In the genomic region with DNA sequence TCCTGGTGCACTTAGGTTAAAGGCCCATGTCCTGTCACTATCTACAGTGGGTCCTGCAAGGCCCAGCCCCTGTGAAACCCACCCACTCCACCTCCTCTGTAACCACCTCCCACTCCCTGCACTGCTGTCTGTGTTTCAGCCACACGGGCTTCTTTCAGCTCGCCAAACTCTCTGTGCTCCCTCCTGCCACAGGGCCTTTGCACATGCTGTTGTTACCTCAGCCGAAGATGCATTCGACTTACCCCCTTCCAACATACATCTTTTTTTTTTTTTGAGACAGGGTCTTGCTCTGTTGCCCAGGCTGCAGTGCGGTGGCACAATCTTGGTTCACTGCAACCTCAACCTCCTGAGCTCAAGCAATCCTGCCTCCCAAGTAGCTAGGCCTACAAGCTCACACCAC, we compare ENCODE assay signal across 22 cellular contexts.
"Had no signal": no experiment of that assay in that cellular context is flagged by ENCODE, and none has a peak within 500 bp of the region (broad histone marks: within the 10 kb centered on the region; RNA-seq: fewer than 3 reads in every experiment).

No MANE protein-coding gene starts in this region.

- H3K4me3 ChIP-seq: dorsolateral prefrontal cortex, hepatocyte, lung, spleen, stomach, thoracic aorta, transverse colon had no signal

- H3K9me3 Mint-ChIP-seq: stimulated activated memory B cell treated with anti-CD40 and anti-IgM and Interleukin-4, amounts not matched to agents 10 μg/mL and 1 μg/mL and 100 μg/mL, for 72 hours had no signal

- H3K27ac Mint-ChIP-seq: nephron progenitor cell; stimulated activated memory B cell treated with anti-CD40 and anti-IgM and Interleukin-4, amounts not matched to agents 10 μg/mL and 1 μg/mL and 100 μg/mL, for 72 hours had no signal

- ATAC-seq: left ventricle myocardium superior; sciatic nerve; stimulated activated memory B cell treated with anti-CD40 and anti-IgM and Interleukin-4, amounts not matched to agents 10 μg/mL and 1 μg/mL and 100 μg/mL, for 72 hours had no signal

- H3K4me3 Mint-ChIP-seq: nephron progenitor cell; stimulated activated memory B cell treated with anti-CD40 and anti-IgM and Interleukin-4, amounts not matched to agents 10 μg/mL and 1 μg/mL and 100 μg/mL, for 72 hours had no signal

- H3K9me3 ChIP-seq: neutrophil, spleen, stomach, thoracic aorta, transverse colon had no signal

- H3K79me2 ChIP-seq: hepatocyte had no signal

- H3K36me3 ChIP-seq: neutrophil, spleen, stomach, thoracic aorta, transverse colon had no signal

- H3K4me2 ChIP-seq: hepatocyte had no signal

- H3K4me1 ChIP-seq: spleen, transverse colon had no signal

- H3K27ac ChIP-seq: dorsolateral prefrontal cortex, hepatocyte, neutrophil, spleen, stomach, thoracic aorta, transverse colon had no signal

- H3K4me1 Mint-ChIP-seq: stimulated activated memory B cell treated with anti-CD40 and anti-IgM and Interleukin-4, amounts not matched to agents 10 μg/mL and 1 μg/mL and 100 μg/mL, for 72 hours had no signal

- H2AFZ ChIP-seq: hepatocyte had no signal

- DNase-seq: cortex of kidney; dorsolateral prefrontal cortex; effector CD8-positive, alpha-beta T cell; foreskin melanocyte; head of caudate nucleus; left colon; left ventricle myocardium superior; mesendoderm; nephron progenitor cell; spleen; stimulated activated CD4-positive, alpha-beta T cell treated with anti-CD3 and anti-CD28 coated beads, Interleukin-15, amount 100 ng/mL, for 24 hours; stimulated activated CD4-positive, alpha-beta T cell treated with anti-CD3 and anti-CD28 coated beads, Interleukin-1b, Interleukin-23, amount 100 ng/mL, for 48 hours; stimulated activated CD4-positive, alpha-beta T cell treated with anti-CD3 and anti-CD28 coated beads, Interleukin-4, amount 100 ng/mL, for 24 hours; substantia nigra had no signal
